8 cellular contexts compared by ENCODE assay signal in the genomic region with DNA sequence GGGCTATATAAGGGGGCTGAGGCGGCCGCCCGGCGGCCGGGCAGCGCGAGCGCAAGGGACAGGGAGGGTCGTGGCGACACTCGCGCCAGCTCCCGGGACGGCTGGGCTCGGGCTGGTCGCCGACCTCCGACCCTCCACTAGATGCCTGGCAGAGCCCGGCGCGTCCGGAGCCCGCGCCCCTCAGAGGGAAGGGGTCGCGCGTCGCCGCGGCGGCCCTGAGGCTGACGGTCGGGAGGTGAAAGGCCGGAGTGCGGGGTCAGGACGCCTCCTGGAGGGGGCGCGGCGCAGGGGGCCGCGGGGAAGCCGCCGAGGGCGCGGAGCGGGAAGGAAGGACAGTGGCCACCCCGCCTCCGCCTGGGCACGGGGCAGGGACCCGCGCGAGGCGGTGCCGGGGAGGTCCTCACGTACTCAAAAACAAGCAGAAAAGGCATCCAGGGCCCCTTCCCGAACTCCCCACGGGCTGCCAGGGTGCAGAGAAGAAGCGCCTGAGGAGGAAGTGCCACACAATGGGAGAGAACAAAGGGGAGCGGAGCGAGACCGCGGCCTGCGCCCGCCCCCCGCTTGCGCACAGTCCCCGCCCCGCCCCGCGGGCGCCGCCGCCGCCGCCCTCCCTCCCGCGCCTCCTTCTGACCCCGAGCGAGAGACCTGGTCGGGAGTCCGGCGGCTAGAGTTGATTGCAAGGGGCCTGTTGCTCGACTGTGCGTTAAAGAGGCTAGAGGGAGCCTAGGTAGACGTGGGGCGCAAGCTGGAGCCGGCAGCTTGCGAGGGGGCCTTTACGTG.
DNase-seq lines count a peak whose midpoint lies in the region; ATAC-seq and TF ChIP-seq lines count a peak whose summit lies in the region.

No MANE protein-coding gene starts in this region.

- TF ChIP-seq POLR2A in GM18526 (IDR thresholded peaks at IDR 0.05; ENCODE audit: extremely low read depth, insufficient read length), result peak; percentile 89

- H3K4me1 ChIP-seq in ACC112 (ENCODE audit: control insufficient read depth, insufficient read depth, low read length, unreplicated experiment), result peaks cover 30% of the 10 kb centered on the region

- ATAC-seq in HG03025 (IDR thresholded peaks at IDR 0.05; ENCODE audit: low FRiP score, unreplicated experiment), result peak; percentile 43

- peak overlapping the region; percentile 97 for H3K27ac ChIP-seq in ACC112 (ENCODE audit: low read depth, low read length)
- peak overlapping the region; percentile 99 for H3K27ac ChIP-seq in cingulate gyrus (ENCODE audit: low read depth, low read length)
- peak overlapping the region; percentile 100 for H3K27ac ChIP-seq in layer of hippocampus (ENCODE audit: low read depth, low read length)

- H3K27me3 ChIP-seq in ACC112 (ENCODE audit: insufficient read depth, low read length), result no peaks in the 10 kb centered on the region
- H3K27me3 ChIP-seq in layer of hippocampus (ENCODE audit: control insufficient read depth, insufficient read depth, low read length), result no peaks in the 10 kb centered on the region

- no peak overlapping the region for H2AFZ ChIP-seq in ACC112 (ENCODE audit: low read length, unreplicated experiment)

- peak; percentile 81 for DNase-seq in NCI-H2196 (lab: John Stamatoyannopoulos, UW; ENCODE audit: unreplicated experiment)
- DNase-seq in activated CD4-positive, alpha-beta T cell treated with anti-CD3 and anti-CD28 coated beads for 24 hours (ENCODE audit: low read depth in 2 of 2), result peak; percentile 36 to 39
- peak; percentile 53 for DNase-seq in stimulated activated CD4-positive, alpha-beta T cell treated with anti-CD3 and anti-CD28 coated beads, Interleukin-2, amount 100 ng/mL, for 4 hours (ENCODE audit: low read depth)

- peaks cover 49% of the 10 kb centered on the region for H3K79me2 ChIP-seq in ACC112 (ENCODE audit: control insufficient read depth, insufficient read depth, low read length, unreplicated experiment)

- no peaks in the 10 kb centered on the region for H3K36me3 ChIP-seq in ACC112 (ENCODE audit: insufficient read depth, low read length)

- H3K4me3 ChIP-seq in ACC112 (ENCODE audit: low read depth, low read length), result peak overlapping the region; percentile 88

Comparison
In these comparisons a context has a peak if more than half of its experiments do, and no peak if none do; other contexts are left out.
1. Peak in every context shown above with its lines: DNase-seq, ATAC-seq, H3K4me3 ChIP-seq and H3K27ac ChIP-seq.